In the genomic region with DNA sequence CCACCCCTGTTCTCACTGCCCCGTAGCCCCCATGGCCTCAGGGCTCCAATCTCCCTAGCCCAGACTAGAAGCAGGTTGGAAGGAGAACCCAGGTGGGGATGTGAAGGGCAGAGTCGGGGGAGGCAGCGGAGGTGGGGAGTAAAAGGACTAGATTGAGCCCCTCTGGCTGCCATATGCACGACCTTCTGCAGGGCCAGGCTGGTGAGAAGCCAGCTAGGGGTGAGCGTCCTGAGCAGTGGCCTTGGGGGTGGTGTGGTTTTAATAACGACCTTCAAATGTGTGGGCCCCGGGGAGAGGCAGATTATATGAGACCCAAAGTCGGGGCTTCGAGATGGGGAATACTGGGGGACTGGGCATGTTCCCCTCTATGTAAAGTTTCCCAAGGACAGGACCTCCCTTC, we compare ENCODE assay signal across 9 cellular contexts.
DNase-seq lines count a peak whose midpoint lies in the region; ATAC-seq and TF ChIP-seq lines count a peak whose summit lies in the region.
"Had no signal": no experiment of that assay in that cellular context is flagged by ENCODE, and none has a peak within 500 bp of the region (broad histone marks: within the 10 kb centered on the region; RNA-seq: fewer than 3 reads in every experiment).

No MANE protein-coding gene starts in this region.

- H3K9me3 ChIP-seq in CD4-positive, alpha-beta T cell (ENCODE audit: control insufficient read depth, low read length), result no peaks in the 10 kb centered on the region
- H3K9me3 ChIP-seq in gastroesophageal sphincter (no peaks in the 10 kb centered on the region), psoas muscle (no peaks in the 10 kb centered on the region)

- no peaks in the 10 kb centered on the region for H3K36me3 Mint-ChIP-seq in CD4-positive, alpha-beta T cell (ENCODE audit: low read depth)
- H3K36me3 Mint-ChIP-seq in T-cell, result no peaks in the 10 kb centered on the region

- CTCF ChIA-PET in CD4-positive, alpha-beta T cell (lab: Charles Lee), result interaction anchor here (1.5 kb wide), 1 partner anchor 21 kb away, joined by 3 read pairs; no protein-coding TSS in a partner anchor
- CTCF ChIA-PET in T-cell (lab: Charles Lee), result no interaction called here

- H3K27me3 Mint-ChIP-seq in CD4-positive, alpha-beta T cell, result no peaks in the 10 kb centered on the region
- H3K27me3 Mint-ChIP-seq in T-cell, result peaks cover 0 to 8% of the 10 kb centered on the region in 2 donors

- H3K36me3 ChIP-seq in gastroesophageal sphincter (no peaks in the 10 kb centered on the region), psoas muscle (ENCODE audit: insufficient read depth in 1 of 2, low read depth in 1 of 2) (no peaks in the 10 kb centered on the region)

- WGBS in gastroesophageal sphincter (ENCODE audit: low coverage in 1 of 2), 2 donors, result 60% methylated on average over 4 of the region's 9 CpGs; no CpG with 5 or more reads in 1 of the 2 donors
- 83 to 88% (median 85%) methylated on average over 9 of the region's 9 CpGs for WGBS in psoas muscle, 3 donors

- H3K4me3 Mint-ChIP-seq in CD4-positive, alpha-beta T cell, result peak overlapping the region; percentile 77
- peak overlapping the region; percentile 49 to 68 (median 50) for H3K4me3 Mint-ChIP-seq in T-cell

- intact Hi-C loops in CD4-positive, alpha-beta T cell (cut with DNase I, micrococcal nuclease), result loop anchor here (2.0 to 10.0 kb wide), 3 partner anchors 19 to 154 kb away; no protein-coding TSS in a partner anchor
- intact Hi-C loops in psoas muscle (cut with DNase I), result loop anchor here (5.0 kb wide), 1 partner anchor 69 kb away; no protein-coding TSS in a partner anchor

- TF ChIP-seq EP300 in gastroesophageal sphincter (IDR thresholded peaks at IDR 0.05), result no peak

- peak overlapping the region in 1 of 2 donors; percentile 74 for H3K4me3 ChIP-seq in gastroesophageal sphincter
- H3K4me3 ChIP-seq in psoas muscle, result no peak overlapping the region

- peak overlapping the region; percentile 58 for H3K27ac Mint-ChIP-seq in CD4-positive, alpha-beta T cell
- peak overlapping the region; percentile 11 to 39 for H3K27ac Mint-ChIP-seq in T-cell

- POLR2A ChIA-PET in CD4-positive, alpha-beta T cell (lab: Charles Lee), result interaction anchor here (1.1 kb wide), 1 partner anchor 15 kb away, joined by 3 read pairs; no protein-coding TSS in a partner anchor
- POLR2A ChIA-PET in T-cell (lab: Charles Lee), result interaction anchor here in 1 of 2 donors (0.6 kb wide), 1 partner anchor 98 kb away, joined by 3 read pairs; no protein-coding TSS in a partner anchor

- no peak for TF ChIP-seq POLR2A in gastroesophageal sphincter (IDR thresholded peaks at IDR 0.05)

- no peak overlapping the region for H3K27ac ChIP-seq in CD4-positive, alpha-beta T cell (ENCODE audit: low read depth, low read length)
- peak overlapping the region; percentile 95 to 100 (median 98) for H3K27ac ChIP-seq in gastroesophageal sphincter
- H3K27ac ChIP-seq in psoas muscle, result peak overlapping the region; percentile 100

- H3K9me3 Mint-ChIP-seq in CD4-positive, alpha-beta T cell, result no peaks in the 10 kb centered on the region
- no peaks in the 10 kb centered on the region for H3K9me3 Mint-ChIP-seq in T-cell

- no peak for ATAC-seq in CD4-positive, alpha-beta T cell (ENCODE audit: poor library complexity)
- ATAC-seq in T-cell (replicated peaks in 1 of 4) (no peak), gastroesophageal sphincter (no peak), psoas muscle (no peak), HG03175 (IDR thresholded peaks at IDR 0.05; ENCODE audit: unreplicated experiment) (no peak)

- no peak for TF ChIP-seq CTCF in CD4-positive, alpha-beta T cell (IDR thresholded peaks at IDR 0.05)
- TF ChIP-seq CTCF in gastroesophageal sphincter (IDR thresholded peaks at IDR 0.05) (no peak), psoas muscle (IDR thresholded peaks at IDR 0.05) (no peak)

- H3K4me1 ChIP-seq in gastroesophageal sphincter (peaks cover 4 to 74% (median 45%) of the 10 kb centered on the region in 3 donors), psoas muscle (peaks cover 17% of the 10 kb centered on the region)

- no peaks in the 10 kb centered on the region for H3K27me3 ChIP-seq in CD4-positive, alpha-beta T cell (ENCODE audit: control insufficient read depth, insufficient read depth, low read length)
- H3K27me3 ChIP-seq in gastroesophageal sphincter (no peaks in the 10 kb centered on the region), psoas muscle (ENCODE audit: insufficient read depth in 3 of 3, low read length in 2 of 3) (no peaks in the 10 kb centered on the region)

- peaks cover 18% of the 10 kb centered on the region for H3K4me1 Mint-ChIP-seq in CD4-positive, alpha-beta T cell (ENCODE audit: low read depth)
- peaks cover 19 to 34% (median 29%) of the 10 kb centered on the region in 3 donors for H3K4me1 Mint-ChIP-seq in T-cell

- no peak for DNase-seq in CD4-positive, alpha-beta T cell
- DNase-seq in T-cell (no peak), psoas muscle (no peak), DMS53 treated with DMSO at 0.1 percent for 48 hours (lab: John Stamatoyannopoulos, UW; ENCODE audit: unreplicated experiment) (no peak), HT-29 (ENCODE audit: low spot score) (no peak)
- DNase-seq in stimulated activated CD4-positive, alpha-beta T cell treated with anti-CD3 and anti-CD28 coated beads, Interleukin-2, amount 100 ng/mL, for 48 hours, result no peak
- DNase-seq: NCI-H2227 treated with DMSO at 0.1 percent for 48 hours had no signal
